Comparison of ENCODE assay signal across 16 cellular contexts in genomic region chr5:43554497-43554896, GRCh38. TPM values are rescaled to one million over a fixed set of nuclear protein-coding genes. Genes with fewer than 3 reads are reported as not detected.
DNase-seq lines count a peak whose midpoint lies in the region; ATAC-seq and TF ChIP-seq lines count a peak whose summit lies in the region.
"Had no signal": no experiment of that assay in that cellular context is flagged by ENCODE, and none has a peak within 500 bp of the region (broad histone marks: within the 10 kb centered on the region; RNA-seq: fewer than 3 reads in every experiment).

No MANE protein-coding gene starts in this region.

- H3K9me3 ChIP-seq in mammary epithelial cell (replicated peaks; ENCODE audit: insufficient read depth, low read length) (no peaks in the 10 kb centered on the region), Panc1 (ENCODE audit: control insufficient read depth, insufficient read depth, low read depth, low read length) (no peaks in the 10 kb centered on the region), stomach smooth muscle (ENCODE audit: control insufficient read depth in 2 of 2, low read length in 2 of 2) (no peaks in the 10 kb centered on the region)
- H3K9me3 ChIP-seq: tibial nerve had no signal

- BruUV-seq in mammary epithelial cell (replicated peaks; lab: Mats Ljungman, UMichigan) (no TSS peak), MCF 10A (replicated peaks; lab: Mats Ljungman, UMichigan) (no TSS peak), Panc1 (replicated peaks; lab: Mats Ljungman, UMichigan) (no TSS peak)

- peaks cover 67% of the 10 kb centered on the region for H3K79me2 ChIP-seq in mammary epithelial cell (ENCODE audit: insufficient read depth, low read length)

- no peak overlapping the region for H3K4me3 Mint-ChIP-seq in MCF 10A (ENCODE audit: unreplicated experiment)

- H3K9me3 Mint-ChIP-seq in MCF 10A (ENCODE audit: unreplicated experiment), result no peaks in the 10 kb centered on the region

- ATAC-seq in Panc1, result no peak
- no peak for ATAC-seq in GM19023 (IDR thresholded peaks at IDR 0.05; ENCODE audit: unreplicated experiment)
- ATAC-seq in HG03280 (IDR thresholded peaks at IDR 0.05; ENCODE audit: unreplicated experiment), result no peak

- H3K4me2 ChIP-seq in mammary epithelial cell (ENCODE audit: insufficient read depth, low read depth, low read length), result peak overlapping the region; percentile 86

- intact Hi-C loops in mammary epithelial cell (cut with micrococcal nuclease) (no loop called here), MCF 10A (cut with micrococcal nuclease) (no loop called here), Panc1 (cut with micrococcal nuclease; ENCODE audit: unreplicated experiment) (no loop called here)

- H3K36me3 ChIP-seq in mammary epithelial cell (ENCODE audit: insufficient read depth, low read length) (peaks cover 3% of the 10 kb centered on the region), Panc1 (ENCODE audit: control insufficient read depth, insufficient read depth, low read length) (peaks cover 40% of the 10 kb centered on the region), stomach smooth muscle (ENCODE audit: control insufficient read depth in 2 of 2, insufficient read depth in 2 of 2, low read length in 2 of 2) (no peaks in the 10 kb centered on the region)

- H3K27me3 Mint-ChIP-seq in MCF 10A (ENCODE audit: insufficient read depth, unreplicated experiment), result no peaks in the 10 kb centered on the region

- H3K4me3 ChIP-seq in mammary epithelial cell (replicated peaks in 1 of 3; ENCODE audit: insufficient read depth in 1 of 3, low read depth in 2 of 3, low read length in 3 of 3) (peak overlapping the region; percentile 6 to 81 (median 75)), Panc1 (ENCODE audit: low read depth in 2 of 2, low read length in 2 of 2) (peak overlapping the region; percentile 13 to 99; a peak in 3 of 4 replicates), foreskin fibroblast (ENCODE audit: low read depth in 1 of 2, low read length in 2 of 2) (peak overlapping the region; percentile 10 to 94), stomach smooth muscle (ENCODE audit: low read length in 2 of 2) (peak overlapping the region; percentile 3 to 40)
- H3K4me3 ChIP-seq: lung, tibial nerve had no signal

- H3K27me3 ChIP-seq in mammary epithelial cell (ENCODE audit: insufficient read depth, low read length) (no peaks in the 10 kb centered on the region), Panc1 (ENCODE audit: control insufficient read depth, insufficient read depth, low read length) (no peaks in the 10 kb centered on the region), stomach smooth muscle (ENCODE audit: control insufficient read depth in 1 of 2, insufficient read depth in 2 of 2, low read length in 2 of 2) (no peaks in the 10 kb centered on the region)
- H3K27me3 ChIP-seq: tibial nerve had no signal

- no peak overlapping the region for H3K9ac ChIP-seq in mammary epithelial cell (ENCODE audit: insufficient read depth, low read length)
- H3K9ac ChIP-seq in stomach smooth muscle (ENCODE audit: low read length in 2 of 2), result no peak overlapping the region

- no peak overlapping the region for H2AFZ ChIP-seq in mammary epithelial cell (ENCODE audit: low read depth, low read length)

- no peak overlapping the region for H3K27ac Mint-ChIP-seq in MCF 10A (ENCODE audit: low read depth, unreplicated experiment)

- H3K4me1 Mint-ChIP-seq in MCF 10A (ENCODE audit: insufficient read depth, unreplicated experiment), result peaks cover 12% of the 10 kb centered on the region

- DNase-seq in mammary epithelial cell, result no peak
- no peak for DNase-seq in MCF 10A (ENCODE audit: unreplicated experiment)
- DNase-seq in Panc1 (ENCODE audit: low read depth, low spot score), result no peak
- DNase-seq in foreskin fibroblast, result no peak
- no peak for DNase-seq in kidney tubule cell (ENCODE audit: low spot score)
- DNase-seq: activated gamma-delta T cell, hippocampal formation, NCI-H2029 treated with DMSO at 0.1 percent for 48 hours, NCI-H774, nucleus accumbens, SHP77 had no signal

- H3K27ac ChIP-seq in mammary epithelial cell (ENCODE audit: insufficient read depth, low read depth, low read length) (no peak overlapping the region), Panc1 (ENCODE audit: low read length) (peak overlapping the region; percentile 95; the same call in 1 of the 2 replicates), stomach smooth muscle (ENCODE audit: low read length) (no peak overlapping the region)
- H3K27ac ChIP-seq: tibial nerve had no signal

- no peak for TF ChIP-seq CTCF in mammary epithelial cell (conservative IDR thresholded peaks at IDR 0.05 in 1 of 2, IDR thresholded peaks at IDR 0.05 in 1 of 2; ENCODE audit: extremely low read depth in 1 of 2, insufficient read depth in 1 of 2, low read depth in 1 of 2, low read length in 2 of 2)
- no peak for TF ChIP-seq CTCF in MCF 10A (IDR thresholded peaks at IDR 0.05; ENCODE audit: unreplicated experiment)
- no peak for TF ChIP-seq CTCF in Panc1 (IDR thresholded peaks at IDR 0.05)
- TF ChIP-seq CTCF in foreskin fibroblast (IDR thresholded peaks at IDR 0.05; ENCODE audit: low read depth, low read length), result no peak

- 89% methylated on average over 1 of the region's 1 CpG for WGBS in mammary epithelial cell (ENCODE audit: low coverage, missing lambda C conversion rate)

- dilution Hi-C loops in mammary epithelial cell (cut with HindIII; ENCODE audit: low sequenced_read_pairs), result no loop called here

- no peaks in the 10 kb centered on the region for H4K20me1 ChIP-seq in mammary epithelial cell (ENCODE audit: insufficient read depth, low read length)

- peaks cover 11% of the 10 kb centered on the region for H3K4me1 ChIP-seq in mammary epithelial cell (ENCODE audit: insufficient read depth, low read length)
- H3K4me1 ChIP-seq in Panc1 (ENCODE audit: control insufficient read depth, insufficient read depth, low read length), result peaks cover 18% of the 10 kb centered on the region
- H3K4me1 ChIP-seq in stomach smooth muscle (ENCODE audit: control insufficient read depth, insufficient read depth, low read length), result peaks cover 9% of the 10 kb centered on the region

- H3K36me3 Mint-ChIP-seq in MCF 10A (ENCODE audit: insufficient read depth, unreplicated experiment), result peaks cover 16% of the 10 kb centered on the region

- POLR2A ChIA-PET in MCF 10A (lab: Yijun Ruan, JAX), result interaction anchor here (0.7 to 4.8 kb wide), 10 partner anchors 12 to 242 kb away, joined by 3 to 67 read pairs (median 4); partner anchors contain the start of genes C5orf34, NNT and TMEM267
- POLR2A ChIA-PET in Panc1 (lab: Charles Lee), result no interaction called here

- in situ Hi-C loops in mammary epithelial cell (cut with MboI; ENCODE audit: low sequenced_read_pairs in 2 of 2) (no loop called here), Panc1 (cut with HindIII; ENCODE audit: low pct_unique_long_range_greater_than_20kb, low sequenced_read_pairs) (no loop called here)

- CTCF ChIA-PET in mammary epithelial cell (lab: Charles Lee; ENCODE audit: low non-redundant PET) (no interaction called here), MCF 10A (lab: Yijun Ruan, JAX) (interaction anchor here (1.0 to 3.0 kb wide), 4 partner anchors 12 to 70 kb away, joined by 3 to 16 read pairs (median 7); partner anchors contain the start of genes NNT and TMEM267), Panc1 (lab: Charles Lee) (no interaction called here)

RNA-seq across cellular contexts. Expression of gene PAIP1, which starts 2.4 kb away (rescaled TPM):
- total RNA-seq in mammary epithelial cell, result 100 to 1,000 TPM in 1 of 2 donors, 10 to 100 TPM in 1; 76.4 to 103 TPM
- polyA plus RNA-seq in mammary epithelial cell, result 65.0 TPM
- polyA minus RNA-seq in mammary epithelial cell, result 74.2 TPM
- 105 and 116 TPM in 2 replicates for total RNA-seq in MCF 10A (2022)
- 127 TPM for total RNA-seq in Panc1 (2021; ENCODE audit: unreplicated experiment)
- 58.6 TPM for polyA plus RNA-seq in Panc1 (2012; ENCODE audit: insufficient read length)

RNA-seq across cellular contexts. Expression of gene C5orf34, which starts 39.5 kb away (rescaled TPM):
- total RNA-seq in mammary epithelial cell, result 1 to 10 TPM; 5.2 to 6.1 TPM
- 4.9 TPM for polyA plus RNA-seq in mammary epithelial cell
- polyA minus RNA-seq in mammary epithelial cell, result 0.98 TPM
- 3.9 and 5.9 TPM in 2 replicates for total RNA-seq in MCF 10A (2022)
- 6.3 TPM for total RNA-seq in Panc1 (2021; ENCODE audit: unreplicated experiment)
- polyA plus RNA-seq in Panc1 (2012; ENCODE audit: insufficient read length), result 1.5 TPM

RNA-seq across cellular contexts. Expression of gene NNT, which starts 48.5 kb away (rescaled TPM):
- 10 to 100 TPM; 77.8 to 83.2 TPM for total RNA-seq in mammary epithelial cell
- 21.0 TPM for polyA plus RNA-seq in mammary epithelial cell
- polyA minus RNA-seq in mammary epithelial cell, result 52.4 TPM
- 38.4 and 52.3 TPM in 2 replicates for total RNA-seq in MCF 10A (2022)
- total RNA-seq in Panc1 (2021; ENCODE audit: unreplicated experiment), result 78.7 TPM
- polyA plus RNA-seq in Panc1 (2012; ENCODE audit: insufficient read length), result 27.1 TPM

Comparison
In these comparisons a context has a peak if more than half of its experiments do, and no peak if none do; other contexts are left out.
1. H3K4me3 ChIP-seq: peak in every context shown above with its lines; median percentile 75 in mammary epithelial cell; 56 in Panc1; 52 in foreskin fibroblast; 22 in stomach smooth muscle.